In the genomic region with DNA sequence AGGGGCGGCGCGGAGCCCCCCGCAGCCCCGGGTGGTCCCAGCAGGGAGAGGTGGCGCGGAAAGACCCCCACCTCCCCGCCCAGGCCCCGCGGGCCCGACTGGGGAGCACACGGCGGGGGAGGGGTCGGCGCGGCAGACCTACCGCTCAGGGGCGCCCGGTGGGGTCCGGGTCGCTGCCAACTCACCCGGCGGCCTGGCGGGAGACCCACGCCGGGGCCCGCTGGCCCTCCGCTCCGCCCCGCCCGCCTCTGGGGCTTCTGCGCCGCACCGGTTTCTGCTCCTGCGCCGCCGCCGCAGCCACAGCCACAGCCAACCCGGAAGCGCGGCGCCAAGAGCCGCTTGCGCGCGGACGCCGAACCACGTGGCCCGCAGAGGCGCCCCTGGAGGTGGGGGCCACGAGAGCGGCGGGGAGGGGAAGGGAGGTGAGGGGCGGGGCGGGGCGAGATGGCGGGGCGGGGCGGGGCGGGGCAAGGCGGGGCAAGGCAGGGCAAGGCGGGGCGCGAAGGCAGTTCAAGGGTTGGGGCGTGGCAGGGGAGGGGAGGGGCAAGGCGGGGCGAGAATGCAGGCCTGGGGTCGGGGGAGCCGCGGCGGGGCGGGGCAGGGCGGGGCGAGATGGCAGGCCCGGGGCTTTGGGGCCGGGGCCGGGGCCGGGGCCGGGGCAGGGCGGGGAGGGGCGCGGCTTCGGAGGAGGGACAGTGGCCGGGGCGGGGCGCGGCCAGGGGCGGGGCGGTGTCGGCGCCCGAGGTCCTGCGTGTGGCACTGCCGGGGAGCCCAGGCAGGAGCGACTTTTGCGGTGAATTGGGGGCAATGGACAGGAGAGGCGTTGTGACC, we compare ENCODE assay signal across 1 cellular context.
TF ChIP-seq lines count a peak whose summit lies in the region.

A gene (minus strand): TSS at position 307 of the 831 bp plus-strand sequence. CDS start 1,193 bp downstream, outside the sequence.

TF ChIP-seq in WTC11, 78 proteins besides CTCF, POLR2A, EP300 and RAD21 (continued from another document):
- TF ChIP-seq, protein P1, sequence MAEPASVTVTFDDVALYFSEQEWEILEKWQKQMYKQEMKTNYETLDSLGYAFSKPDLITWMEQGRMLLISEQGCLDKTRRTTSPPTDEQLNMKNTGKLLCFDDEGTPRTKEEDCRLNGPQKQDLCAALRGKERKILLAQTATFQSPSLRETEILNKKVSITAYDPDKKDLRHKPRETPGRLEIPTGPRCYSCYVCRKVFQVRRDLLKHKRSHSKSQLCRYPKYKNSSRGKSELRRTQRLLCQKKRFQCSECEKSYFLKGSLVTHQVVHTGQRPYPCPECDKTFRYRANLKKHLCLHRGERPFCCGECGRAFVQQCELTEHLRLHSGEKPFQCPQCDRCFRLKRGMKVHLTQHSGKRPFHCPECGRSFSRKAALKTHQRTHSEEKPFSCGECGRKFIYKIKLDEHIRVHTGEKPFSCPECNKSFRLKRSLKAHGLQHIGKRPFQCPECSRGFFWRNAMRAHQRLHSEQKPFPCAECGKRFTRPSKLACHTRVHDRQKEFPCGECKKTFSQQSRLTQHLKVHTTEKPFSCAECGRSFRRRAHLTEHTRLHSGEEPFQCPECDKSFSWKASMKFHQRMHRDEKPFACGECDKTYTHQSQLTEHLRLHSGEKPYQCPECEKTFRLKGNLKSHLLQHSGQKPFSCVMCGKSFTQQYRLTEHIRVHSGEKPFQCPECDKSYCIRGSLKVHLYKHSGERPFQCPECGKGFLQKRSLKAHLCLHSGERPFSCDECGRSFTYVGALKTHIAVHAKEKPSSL (CRISPR knock-in tag; conservative IDR thresholded peaks at IDR 0.05): no peak
- TF ChIP-seq ETV6 (CRISPR knock-in tag; IDR thresholded peaks at IDR 0.05) (peak; percentile 59; the same call in 1 of the 2 replicates), GABPB1 (CRISPR knock-in tag; IDR thresholded peaks at IDR 0.05) (peak; percentile 50; the same call in 1 of the 2 replicates), NFATC4 (CRISPR knock-in tag; IDR thresholded peaks at IDR 0.05) (no peak), NFYB (CRISPR knock-in tag; conservative IDR thresholded peaks at IDR 0.05; ENCODE audit: low read depth) (0 out of 2 replicates have a peak, but pooled peaks have one; percentile 37), KAT7 (CRISPR knock-in tag; IDR thresholded peaks at IDR 0.05; ENCODE audit: borderline replicate concordance) (no peak), HMGA2 (CRISPR knock-in tag; IDR thresholded peaks at IDR 0.05) (no peak), ZNF121 (CRISPR knock-in tag; IDR thresholded peaks at IDR 0.05) (no peak), ZNF263 (CRISPR knock-in tag; IDR thresholded peaks at IDR 0.05; ENCODE audit: low read depth) (0 out of 2 replicates have a peak, but pooled peaks have one; percentile 30), ESRRA (CRISPR knock-in tag; IDR thresholded peaks at IDR 0.05; ENCODE audit: borderline replicate concordance) (no peak), ZNF423 (CRISPR knock-in tag; IDR thresholded peaks at IDR 0.05) (peak; percentile 49), NR1H2 (CRISPR knock-in tag; IDR thresholded peaks at IDR 0.05) (no peak), FOXJ3 (CRISPR knock-in tag; IDR thresholded peaks at IDR 0.05; ENCODE audit: borderline replicate concordance) (no peak), CBFB (CRISPR knock-in tag; IDR thresholded peaks at IDR 0.05; ENCODE audit: low read depth) (no peak), NFE2L1 (CRISPR knock-in tag; IDR thresholded peaks at IDR 0.05) (no peak), ZNF396 (CRISPR knock-in tag; IDR thresholded peaks at IDR 0.05; ENCODE audit: borderline replicate concordance) (no peak)
- TF ChIP-seq, protein P2, sequence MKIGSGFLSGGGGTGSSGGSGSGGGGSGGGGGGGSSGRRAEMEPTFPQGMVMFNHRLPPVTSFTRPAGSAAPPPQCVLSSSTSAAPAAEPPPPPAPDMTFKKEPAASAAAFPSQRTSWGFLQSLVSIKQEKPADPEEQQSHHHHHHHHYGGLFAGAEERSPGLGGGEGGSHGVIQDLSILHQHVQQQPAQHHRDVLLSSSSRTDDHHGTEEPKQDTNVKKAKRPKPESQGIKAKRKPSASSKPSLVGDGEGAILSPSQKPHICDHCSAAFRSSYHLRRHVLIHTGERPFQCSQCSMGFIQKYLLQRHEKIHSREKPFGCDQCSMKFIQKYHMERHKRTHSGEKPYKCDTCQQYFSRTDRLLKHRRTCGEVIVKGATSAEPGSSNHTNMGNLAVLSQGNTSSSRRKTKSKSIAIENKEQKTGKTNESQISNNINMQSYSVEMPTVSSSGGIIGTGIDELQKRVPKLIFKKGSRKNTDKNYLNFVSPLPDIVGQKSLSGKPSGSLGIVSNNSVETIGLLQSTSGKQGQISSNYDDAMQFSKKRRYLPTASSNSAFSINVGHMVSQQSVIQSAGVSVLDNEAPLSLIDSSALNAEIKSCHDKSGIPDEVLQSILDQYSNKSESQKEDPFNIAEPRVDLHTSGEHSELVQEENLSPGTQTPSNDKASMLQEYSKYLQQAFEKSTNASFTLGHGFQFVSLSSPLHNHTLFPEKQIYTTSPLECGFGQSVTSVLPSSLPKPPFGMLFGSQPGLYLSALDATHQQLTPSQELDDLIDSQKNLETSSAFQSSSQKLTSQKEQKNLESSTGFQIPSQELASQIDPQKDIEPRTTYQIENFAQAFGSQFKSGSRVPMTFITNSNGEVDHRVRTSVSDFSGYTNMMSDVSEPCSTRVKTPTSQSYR (CRISPR knock-in tag; IDR thresholded peaks at IDR 0.05): no peak
- TF ChIP-seq, protein P3, sequence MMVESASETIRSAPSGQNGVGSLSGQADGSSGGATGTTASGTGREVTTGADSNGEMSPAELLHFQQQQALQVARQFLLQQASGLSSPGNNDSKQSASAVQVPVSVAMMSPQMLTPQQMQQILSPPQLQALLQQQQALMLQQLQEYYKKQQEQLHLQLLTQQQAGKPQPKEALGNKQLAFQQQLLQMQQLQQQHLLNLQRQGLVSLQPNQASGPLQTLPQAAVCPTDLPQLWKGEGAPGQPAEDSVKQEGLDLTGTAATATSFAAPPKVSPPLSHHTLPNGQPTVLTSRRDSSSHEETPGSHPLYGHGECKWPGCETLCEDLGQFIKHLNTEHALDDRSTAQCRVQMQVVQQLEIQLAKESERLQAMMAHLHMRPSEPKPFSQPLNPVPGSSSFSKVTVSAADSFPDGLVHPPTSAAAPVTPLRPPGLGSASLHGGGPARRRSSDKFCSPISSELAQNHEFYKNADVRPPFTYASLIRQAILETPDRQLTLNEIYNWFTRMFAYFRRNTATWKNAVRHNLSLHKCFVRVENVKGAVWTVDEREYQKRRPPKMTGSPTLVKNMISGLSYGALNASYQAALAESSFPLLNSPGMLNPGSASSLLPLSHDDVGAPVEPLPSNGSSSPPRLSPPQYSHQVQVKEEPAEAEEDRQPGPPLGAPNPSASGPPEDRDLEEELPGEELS (CRISPR knock-in tag; IDR thresholded peaks at IDR 0.05): 0 out of 2 replicates have a peak, but pooled peaks have one; percentile 56
- TF ChIP-seq, protein P4, sequence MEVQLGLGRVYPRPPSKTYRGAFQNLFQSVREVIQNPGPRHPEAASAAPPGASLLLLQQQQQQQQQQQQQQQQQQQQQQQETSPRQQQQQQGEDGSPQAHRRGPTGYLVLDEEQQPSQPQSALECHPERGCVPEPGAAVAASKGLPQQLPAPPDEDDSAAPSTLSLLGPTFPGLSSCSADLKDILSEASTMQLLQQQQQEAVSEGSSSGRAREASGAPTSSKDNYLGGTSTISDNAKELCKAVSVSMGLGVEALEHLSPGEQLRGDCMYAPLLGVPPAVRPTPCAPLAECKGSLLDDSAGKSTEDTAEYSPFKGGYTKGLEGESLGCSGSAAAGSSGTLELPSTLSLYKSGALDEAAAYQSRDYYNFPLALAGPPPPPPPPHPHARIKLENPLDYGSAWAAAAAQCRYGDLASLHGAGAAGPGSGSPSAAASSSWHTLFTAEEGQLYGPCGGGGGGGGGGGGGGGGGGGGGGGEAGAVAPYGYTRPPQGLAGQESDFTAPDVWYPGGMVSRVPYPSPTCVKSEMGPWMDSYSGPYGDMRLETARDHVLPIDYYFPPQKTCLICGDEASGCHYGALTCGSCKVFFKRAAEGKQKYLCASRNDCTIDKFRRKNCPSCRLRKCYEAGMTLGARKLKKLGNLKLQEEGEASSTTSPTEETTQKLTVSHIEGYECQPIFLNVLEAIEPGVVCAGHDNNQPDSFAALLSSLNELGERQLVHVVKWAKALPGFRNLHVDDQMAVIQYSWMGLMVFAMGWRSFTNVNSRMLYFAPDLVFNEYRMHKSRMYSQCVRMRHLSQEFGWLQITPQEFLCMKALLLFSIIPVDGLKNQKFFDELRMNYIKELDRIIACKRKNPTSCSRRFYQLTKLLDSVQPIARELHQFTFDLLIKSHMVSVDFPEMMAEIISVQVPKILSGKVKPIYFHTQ (CRISPR knock-in tag; IDR thresholded peaks at IDR 0.05): no peak
- TF ChIP-seq, protein P5, sequence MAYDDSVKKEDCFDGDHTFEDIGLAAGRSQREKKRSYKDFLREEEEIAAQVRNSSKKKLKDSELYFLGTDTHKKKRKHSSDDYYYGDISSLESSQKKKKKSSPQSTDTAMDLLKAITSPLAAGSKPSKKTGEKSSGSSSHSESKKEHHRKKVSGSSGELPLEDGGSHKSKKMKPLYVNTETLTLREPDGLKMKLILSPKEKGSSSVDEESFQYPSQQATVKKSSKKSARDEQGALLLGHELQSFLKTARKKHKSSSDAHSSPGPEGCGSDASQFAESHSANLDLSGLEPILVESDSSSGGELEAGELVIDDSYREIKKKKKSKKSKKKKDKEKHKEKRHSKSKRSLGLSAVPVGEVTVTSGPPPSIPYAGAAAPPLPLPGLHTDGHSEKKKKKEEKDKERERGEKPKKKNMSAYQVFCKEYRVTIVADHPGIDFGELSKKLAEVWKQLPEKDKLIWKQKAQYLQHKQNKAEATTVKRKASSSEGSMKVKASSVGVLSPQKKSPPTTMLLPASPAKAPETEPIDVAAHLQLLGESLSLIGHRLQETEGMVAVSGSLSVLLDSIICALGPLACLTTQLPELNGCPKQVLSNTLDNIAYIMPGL (CRISPR knock-in tag; IDR thresholded peaks at IDR 0.05): 0 out of 2 replicates have a peak, but pooled peaks have one; percentile 27
- TF ChIP-seq, protein P6, sequence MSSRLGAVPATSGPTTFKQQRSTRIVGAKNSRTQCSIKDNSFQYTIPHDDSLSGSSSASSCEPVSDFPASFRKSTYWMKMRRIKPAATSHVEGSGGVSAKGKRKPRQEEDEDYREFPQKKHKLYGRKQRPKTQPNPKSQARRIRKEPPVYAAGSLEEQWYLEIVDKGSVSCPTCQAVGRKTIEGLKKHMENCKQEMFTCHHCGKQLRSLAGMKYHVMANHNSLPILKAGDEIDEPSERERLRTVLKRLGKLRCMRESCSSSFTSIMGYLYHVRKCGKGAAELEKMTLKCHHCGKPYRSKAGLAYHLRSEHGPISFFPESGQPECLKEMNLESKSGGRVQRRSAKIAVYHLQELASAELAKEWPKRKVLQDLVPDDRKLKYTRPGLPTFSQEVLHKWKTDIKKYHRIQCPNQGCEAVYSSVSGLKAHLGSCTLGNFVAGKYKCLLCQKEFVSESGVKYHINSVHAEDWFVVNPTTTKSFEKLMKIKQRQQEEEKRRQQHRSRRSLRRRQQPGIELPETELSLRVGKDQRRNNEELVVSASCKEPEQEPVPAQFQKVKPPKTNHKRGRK (CRISPR knock-in tag; IDR thresholded peaks at IDR 0.05; ENCODE audit: borderline replicate concordance): no peak
- TF ChIP-seq, protein P7, sequence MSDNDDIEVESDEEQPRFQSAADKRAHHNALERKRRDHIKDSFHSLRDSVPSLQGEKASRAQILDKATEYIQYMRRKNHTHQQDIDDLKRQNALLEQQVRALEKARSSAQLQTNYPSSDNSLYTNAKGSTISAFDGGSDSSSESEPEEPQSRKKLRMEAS (CRISPR knock-in tag; IDR thresholded peaks at IDR 0.05): peak; percentile 50; the same call in 1 of the 2 replicates
TF ChIP-seq in WTC11: peak in this region for 18.
